ENCODE assay signal across 8 cellular contexts in the genomic region with DNA sequence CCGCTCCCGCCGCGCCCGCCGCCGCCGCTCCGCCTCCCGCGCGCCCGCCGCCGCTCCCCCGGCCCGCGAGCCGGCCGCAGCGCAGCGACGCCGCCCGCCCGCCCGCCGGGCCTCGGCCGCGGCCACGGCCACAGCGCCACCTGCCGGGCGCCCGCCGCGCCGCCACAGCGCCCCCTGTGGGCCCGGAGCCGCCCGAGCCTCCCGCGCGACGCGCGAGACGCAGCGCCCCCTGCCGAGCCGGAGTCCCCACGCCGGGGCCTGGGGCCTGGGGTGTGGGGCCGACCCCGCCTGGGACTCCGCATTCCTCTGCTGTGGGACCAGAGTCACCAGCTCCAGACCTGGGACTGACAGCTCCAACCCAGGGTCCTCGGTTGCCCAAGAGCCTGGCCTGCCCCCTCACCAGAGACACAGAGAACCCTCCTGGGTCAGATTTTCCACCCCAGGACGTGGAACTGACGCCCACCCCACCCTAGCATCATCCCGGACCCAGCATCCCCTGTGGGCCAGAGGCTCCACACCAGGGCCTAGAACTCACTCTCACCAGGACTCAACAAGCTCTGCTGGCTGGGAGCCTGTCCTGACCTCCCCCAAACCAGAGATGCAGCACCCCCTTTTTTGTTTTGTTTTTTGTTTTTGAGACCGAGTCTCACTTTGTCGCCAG. TPM values are rescaled to one million over a fixed set of nuclear protein-coding genes. Genes with fewer than 3 reads are reported as not detected.
A peak's percentile ranks its signal among the peaks of the same experiment; 100 is the strongest.
DNase-seq lines count a peak whose midpoint lies in the region; ATAC-seq and TF ChIP-seq lines count a peak whose summit lies in the region.

A gene with protein sequence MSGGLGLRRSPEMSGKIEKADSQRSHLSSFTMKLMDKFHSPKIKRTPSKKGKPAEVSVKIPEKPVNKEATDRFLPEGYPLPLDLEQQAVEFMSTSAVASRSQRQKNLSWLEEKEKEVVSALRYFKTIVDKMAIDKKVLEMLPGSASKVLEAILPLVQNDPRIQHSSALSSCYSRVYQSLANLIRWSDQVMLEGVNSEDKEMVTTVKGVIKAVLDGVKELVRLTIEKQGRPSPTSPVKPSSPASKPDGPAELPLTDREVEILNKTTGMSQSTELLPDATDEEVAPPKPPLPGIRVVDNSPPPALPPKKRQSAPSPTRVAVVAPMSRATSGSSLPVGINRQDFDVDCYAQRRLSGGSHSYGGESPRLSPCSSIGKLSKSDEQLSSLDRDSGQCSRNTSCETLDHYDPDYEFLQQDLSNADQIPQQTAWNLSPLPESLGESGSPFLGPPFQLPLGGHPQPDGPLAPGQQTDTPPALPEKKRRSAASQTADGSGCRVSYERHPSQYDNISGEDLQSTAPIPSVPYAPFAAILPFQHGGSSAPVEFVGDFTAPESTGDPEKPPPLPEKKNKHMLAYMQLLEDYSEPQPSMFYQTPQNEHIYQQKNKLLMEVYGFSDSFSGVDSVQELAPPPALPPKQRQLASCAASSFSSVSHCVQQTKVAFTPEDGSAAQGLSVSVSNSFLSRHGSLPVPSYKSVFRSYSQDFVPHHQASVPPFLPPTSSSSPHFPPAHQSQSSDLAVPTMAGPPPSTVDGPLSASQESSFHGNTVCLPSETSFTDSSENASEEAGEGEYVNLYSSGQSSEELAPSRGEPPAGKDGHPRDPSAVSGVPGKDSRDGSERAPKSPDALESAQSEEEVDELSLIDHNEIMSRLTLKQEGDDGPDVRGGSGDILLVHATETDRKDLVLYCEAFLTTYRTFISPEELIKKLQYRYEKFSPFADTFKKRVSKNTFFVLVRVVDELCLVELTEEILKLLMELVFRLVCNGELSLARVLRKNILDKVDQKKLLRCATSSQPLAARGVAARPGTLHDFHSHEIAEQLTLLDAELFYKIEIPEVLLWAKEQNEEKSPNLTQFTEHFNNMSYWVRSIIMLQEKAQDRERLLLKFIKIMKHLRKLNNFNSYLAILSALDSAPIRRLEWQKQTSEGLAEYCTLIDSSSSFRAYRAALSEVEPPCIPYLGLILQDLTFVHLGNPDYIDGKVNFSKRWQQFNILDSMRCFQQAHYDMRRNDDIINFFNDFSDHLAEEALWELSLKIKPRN (N-terminal part only) (minus strand): TSS at position 89 of the 661 bp plus-strand sequence. CDS start 246 bp downstream, outside the sequence.

- H3K4me2 ChIP-seq in SU-DHL-6 (ENCODE audit: low read depth, low read length, poor library complexity, severe bottlenecking): peak within 1 kb of the TSS; percentile 87

- H3K9ac ChIP-seq in SU-DHL-6 (ENCODE audit: low read length) (peak within 1 kb of the TSS; percentile 67), adipocyte (ENCODE audit: low read length) (peak within 1 kb of the TSS; percentile 93), rectal smooth muscle tissue (ENCODE audit: low read length) (peak within 1 kb of the TSS; percentile 25)

- TF ChIP-seq CTCF in AG04449 (IDR thresholded peaks at IDR 0.05; ENCODE audit: insufficient read depth, low read length, missing control alignments) (peak; percentile 74), SU-DHL-6 (IDR thresholded peaks at IDR 0.05; ENCODE audit: insufficient read depth, low read length, poor library complexity, severe bottlenecking) (peak; percentile 82), right atrium auricular region (IDR thresholded peaks at IDR 0.05) (peak; percentile 85 to 92)

- peaks cover 40% of the 10 kb centered on the region for H3K79me2 ChIP-seq in SU-DHL-6 (ENCODE audit: insufficient read depth, low read length)

- H3K36me3 ChIP-seq in SU-DHL-6 (ENCODE audit: low read length): no peaks in the 10 kb centered on the region
- H3K36me3 ChIP-seq in adipocyte (ENCODE audit: control insufficient read depth, insufficient read depth, low read length, severe bottlenecking): no peaks in the 10 kb centered on the region
- no peaks in the 10 kb centered on the region for H3K36me3 ChIP-seq in right atrium auricular region
- no peaks in the 10 kb centered on the region for H3K36me3 ChIP-seq in rectal smooth muscle tissue (ENCODE audit: control insufficient read depth, insufficient read depth, low read length)

- peak within 1 kb of the TSS; percentile 63 for H3K4me3 ChIP-seq in AG04449 (ENCODE audit: low read depth, low read length)
- peak within 1 kb of the TSS; percentile 81 for H3K4me3 ChIP-seq in SU-DHL-6 (ENCODE audit: insufficient read depth, low read length, poor library complexity, severe bottlenecking)
- peak within 1 kb of the TSS; percentile 97 for H3K4me3 ChIP-seq in adipocyte (ENCODE audit: low read length)
- H3K4me3 ChIP-seq in right atrium auricular region: peak within 1 kb of the TSS; percentile 55 to 58
- peak within 1 kb of the TSS; percentile 67 for H3K4me3 ChIP-seq in rectal smooth muscle tissue (ENCODE audit: low read length)

- CTCF ChIA-PET in AG04449 (lab: Yijun Ruan, JAX): interaction anchor here (0.6 to 24.2 kb wide), 54 partner anchors 8 to 529 kb away, joined by 3 to 556 read pairs (median 5); a partner anchor contains a TSS

- DNase-seq in AG04449 (ENCODE audit: low read depth, low spot score) (no peak), adipocyte (ENCODE audit: low read depth) (peak; percentile 80), right atrium auricular region (ENCODE audit: low spot score) (no peak), NCI-H187 treated with DMSO at 0.1 percent for 48 hours (lab: John Stamatoyannopoulos, UW) (no peak)

- peaks cover 22% of the 10 kb centered on the region for H3F3A ChIP-seq in SU-DHL-6 (ENCODE audit: insufficient read depth)

- POLR2A ChIA-PET in AG04449 (lab: Yijun Ruan, JAX): interaction anchor here (0.6 kb wide), 1 partner anchor 193 kb away, joined by 4 read pairs; no protein-coding TSS in a partner anchor

- no peaks in the 10 kb centered on the region for H4K20me1 ChIP-seq in SU-DHL-6 (ENCODE audit: low read depth, low read length)

- H3K27ac ChIP-seq in SU-DHL-6 (ENCODE audit: low read depth, low read length) (peak within 1 kb of the TSS; percentile 99), right atrium auricular region (peak within 1 kb of the TSS; percentile 60 to 73), rectal smooth muscle tissue (ENCODE audit: low read depth, low read length) (peak within 1 kb of the TSS; percentile 42)

- no peaks in the 10 kb centered on the region for H3K9me3 ChIP-seq in SU-DHL-6 (ENCODE audit: insufficient read depth, low read length)
- no peaks in the 10 kb centered on the region for H3K9me3 ChIP-seq in adipocyte (ENCODE audit: control insufficient read depth, low read length)
- no peaks in the 10 kb centered on the region for H3K9me3 ChIP-seq in right atrium auricular region

- peak; percentile 49 for ATAC-seq in GM18520 (IDR thresholded peaks at IDR 0.05; ENCODE audit: unreplicated experiment)
- peak; percentile 64 for ATAC-seq in HG03442 (IDR thresholded peaks at IDR 0.05; ENCODE audit: unreplicated experiment)

- H3K9me2 ChIP-seq in SU-DHL-6 (replicated peaks; ENCODE audit: insufficient read depth, low read length): no peaks in the 10 kb centered on the region

- peaks cover 29% of the 10 kb centered on the region for H3K4me1 ChIP-seq in adipocyte (ENCODE audit: control insufficient read depth, insufficient read depth, low read length)
- peaks cover 0 to 50% of the 10 kb centered on the region in 2 donors for H3K4me1 ChIP-seq in right atrium auricular region
- H3K4me1 ChIP-seq in rectal smooth muscle tissue (ENCODE audit: control insufficient read depth, insufficient read depth, low read length): peaks cover 3% of the 10 kb centered on the region

- H3K27me3 ChIP-seq in SU-DHL-6 (ENCODE audit: low read length): no peaks in the 10 kb centered on the region
- H3K27me3 ChIP-seq in adipocyte (replicated peaks; ENCODE audit: control insufficient read depth, insufficient read depth, low read length): no peaks in the 10 kb centered on the region
- no peaks in the 10 kb centered on the region for H3K27me3 ChIP-seq in right atrium auricular region
- no peaks in the 10 kb centered on the region for H3K27me3 ChIP-seq in rectal smooth muscle tissue (ENCODE audit: control insufficient read depth, insufficient read depth, low read length)

- H2AFZ ChIP-seq in SU-DHL-6 (ENCODE audit: low read depth, low read length, severe bottlenecking): no peak within 1 kb of the TSS

RNA-seq across cellular contexts. Expression of the gene that starts here (rescaled TPM):
- 10 to 100 TPM; 59.5 to 65.1 TPM for total RNA-seq in right atrium auricular region

Comparison
In these comparisons a context has a peak if more than half of its experiments do, and no peak if none do; other contexts are left out.
1. H3K27ac ChIP-seq: peak in every context shown above with its lines; median percentile 99 in SU-DHL-6; 66 in right atrium auricular region; 42 in rectal smooth muscle tissue.
2. H3K9ac ChIP-seq: peak in every context shown above with its lines; median percentile 93 in adipocyte; 67 in SU-DHL-6; 25 in rectal smooth muscle tissue.